36 cellular contexts compared by ENCODE assay signal in the genomic region with DNA sequence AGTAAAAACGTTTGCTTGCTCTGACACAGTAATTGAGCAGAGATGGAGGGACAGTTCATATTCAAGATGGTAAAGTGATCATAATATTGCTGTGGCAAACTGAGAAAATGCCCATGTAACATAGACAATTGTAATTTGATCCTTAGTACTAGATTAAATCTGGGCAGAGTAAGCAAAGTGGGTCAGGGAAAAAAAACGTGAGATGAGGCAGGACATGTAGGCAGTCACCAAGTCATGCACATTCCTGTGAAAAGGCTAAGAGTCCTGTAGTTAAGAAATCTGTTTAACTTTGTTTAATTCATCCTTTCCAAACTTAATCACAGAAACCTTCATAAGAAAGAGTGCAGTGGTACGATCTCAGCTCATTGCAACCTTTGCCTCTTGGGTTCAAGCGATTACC. TPM values are rescaled to one million over a fixed set of nuclear protein-coding genes. Genes with fewer than 3 reads are reported as not detected.
DNase-seq lines count a peak whose midpoint lies in the region; ATAC-seq, FAIRE-seq and TF ChIP-seq lines count a peak whose summit lies in the region.
"Had no signal": no experiment of that assay in that cellular context is flagged by ENCODE, and none has a peak within 500 bp of the region (broad histone marks: within the 10 kb centered on the region; RNA-seq: fewer than 3 reads in every experiment).

No MANE protein-coding gene starts in this region.

- FAIRE-seq in GM19239 (lab: Jason Lieb, UNC) (peak; percentile 57), astrocyte (lab: Jason Lieb, UNC) (peak; percentile 45)
- FAIRE-seq: frontal cortex, HepG2, keratinocyte, urothelium cell line had no signal

- H3K9me3 Mint-ChIP-seq in astrocyte (ENCODE audit: unreplicated experiment), result no peaks in the 10 kb centered on the region
- H3K9me3 Mint-ChIP-seq in activated CD4-positive, alpha-beta T cell treated with anti-CD3 and anti-CD28 coated beads, Interleukin-2, amount 10 ng/mL, durations not matched to agents 7 days and 5 days, result no peaks in the 10 kb centered on the region
- H3K9me3 Mint-ChIP-seq: activated naive CD4-positive, alpha-beta T cell treated with anti-CD3 and anti-CD28 coated beads, Interleukin-2, amount 50 U/mL, for 72 hours; CD8-positive, alpha-beta memory T cell; dendritic cell treated with granulocyte-macrophage colony-stimulating factor and Interleukin-4, amounts not matched to agents 40 ng/mL and 50 ng/mL, for 4 days had no signal

- DNase-seq in AG10803 (ENCODE audit: low read depth) (peak; percentile 29), GM19239 (ENCODE audit: insufficient read length, low spot score) (no peak), astrocyte (ENCODE audit: low read depth) (no peak), aorta (no peak), PC-3 (no peak), LoVo (ENCODE audit: low spot score) (no peak)
- no peak for DNase-seq in activated CD4-positive, alpha-beta T cell treated with anti-CD3 and anti-CD28 coated beads, Interleukin-2, amount 10 ng/mL, durations not matched to agents 7 days and 5 days
- DNase-seq: activated CD4-positive, alpha-beta T cell treated with anti-CD3 and anti-CD28 coated beads for 48 hours; activated CD8-positive, alpha-beta memory T cell treated with anti-CD3 and anti-CD28 coated beads for 24 hours; activated T-cell treated with anti-CD3 and anti-CD28 coated beads for 4 hours; anterior cingulate cortex; BE2C; CD8-positive, alpha-beta memory T cell; DMS 273 treated with DMSO at 0.1 percent for 48 hours; endodermal cell; heart right ventricle; naive thymus-derived CD8-positive, alpha-beta T cell; NCI-H1048; NCI-H1694 treated with DMSO at 0.1 percent for 48 hours; NCI-H510A treated with DMSO at 0.1 percent for 48 hours; stimulated activated naive CD4-positive, alpha-beta T cell treated with Interleukin-2 at 50 U/mL for 16 hours; T-cell had no signal

- H3K79me2 ChIP-seq in astrocyte (ENCODE audit: insufficient read depth, low read length) (peaks cover 94% of the 10 kb centered on the region), parathyroid adenoma (peaks cover 21% of the 10 kb centered on the region), PC-3 (ENCODE audit: low read length) (peaks cover 99% of the 10 kb centered on the region)

- H3K36me3 ChIP-seq in astrocyte (ENCODE audit: insufficient read depth, low read length) (no peaks in the 10 kb centered on the region), parathyroid adenoma (ENCODE audit: control insufficient read depth, insufficient read depth, low read length) (no peaks in the 10 kb centered on the region), aorta (ENCODE audit: control insufficient read depth in 1 of 2, insufficient read depth in 2 of 2, low read length in 1 of 2) (no peaks in the 10 kb centered on the region), PC-3 (ENCODE audit: low read depth, low read length) (peaks cover 4% of the 10 kb centered on the region; the same call in 1 of the 2 replicates)
- H3K36me3 ChIP-seq: heart right ventricle, SJSA1 had no signal

- H4K20me1 ChIP-seq in astrocyte (ENCODE audit: insufficient read depth, low read length) (peaks cover 77% of the 10 kb centered on the region), PC-3 (ENCODE audit: low read length) (peaks cover 35% of the 10 kb centered on the region)

- CTCF ChIA-PET in PC-3 (lab: Charles Lee), result no interaction called here
- CTCF ChIA-PET in activated CD4-positive, alpha-beta T cell treated with anti-CD3 and anti-CD28 coated beads, Interleukin-2, amount 10 ng/mL, durations not matched to agents 7 days and 5 days (lab: Charles Lee), result interaction anchor here (0.7 kb wide), 1 partner anchor 15 kb away, joined by 4 read pairs; no protein-coding TSS in a partner anchor

- H3K9me3 ChIP-seq in astrocyte (ENCODE audit: insufficient read depth, low read depth, low read length) (no peaks in the 10 kb centered on the region), parathyroid adenoma (ENCODE audit: control insufficient read depth, low read length) (no peaks in the 10 kb centered on the region), aorta (ENCODE audit: control insufficient read depth, low read length) (no peaks in the 10 kb centered on the region), PC-3 (ENCODE audit: low read length) (no peaks in the 10 kb centered on the region)
- H3K9me3 ChIP-seq: BE2C, SJSA1 had no signal

- no peak overlapping the region for H3K27ac Mint-ChIP-seq in astrocyte (ENCODE audit: unreplicated experiment)
- H3K27ac Mint-ChIP-seq in activated CD4-positive, alpha-beta T cell treated with anti-CD3 and anti-CD28 coated beads, Interleukin-2, amount 10 ng/mL, durations not matched to agents 7 days and 5 days, result no peak overlapping the region
- H3K27ac Mint-ChIP-seq: activated naive CD4-positive, alpha-beta T cell treated with anti-CD3 and anti-CD28 coated beads, Interleukin-2, amount 50 U/mL, for 72 hours; CD8-positive, alpha-beta memory T cell; dendritic cell treated with granulocyte-macrophage colony-stimulating factor and Interleukin-4, amounts not matched to agents 40 ng/mL and 50 ng/mL, for 4 days; endodermal cell; naive thymus-derived CD8-positive, alpha-beta T cell; T-cell had no signal

- peaks cover 38% of the 10 kb centered on the region for H3K4me1 Mint-ChIP-seq in astrocyte (ENCODE audit: low read depth, unreplicated experiment)
- peaks cover 12% of the 10 kb centered on the region for H3K4me1 Mint-ChIP-seq in activated CD4-positive, alpha-beta T cell treated with anti-CD3 and anti-CD28 coated beads, Interleukin-2, amount 10 ng/mL, durations not matched to agents 7 days and 5 days

- no peaks in the 10 kb centered on the region for H3K27me3 Mint-ChIP-seq in astrocyte (ENCODE audit: low read depth, unreplicated experiment)
- no peaks in the 10 kb centered on the region for H3K27me3 Mint-ChIP-seq in activated CD4-positive, alpha-beta T cell treated with anti-CD3 and anti-CD28 coated beads, Interleukin-2, amount 10 ng/mL, durations not matched to agents 7 days and 5 days
- H3K27me3 Mint-ChIP-seq: dendritic cell treated with granulocyte-macrophage colony-stimulating factor and Interleukin-4, amounts not matched to agents 40 ng/mL and 50 ng/mL, for 4 days; naive thymus-derived CD8-positive, alpha-beta T cell; T-cell had no signal

- 68 to 75% methylated on average over 4 of the region's 4 CpGs for WGBS in aorta, 2 donors

- H3K36me3 Mint-ChIP-seq in astrocyte (ENCODE audit: low read depth, unreplicated experiment), result no peaks in the 10 kb centered on the region
- peaks cover 13% of the 10 kb centered on the region for H3K36me3 Mint-ChIP-seq in activated CD4-positive, alpha-beta T cell treated with anti-CD3 and anti-CD28 coated beads, Interleukin-2, amount 10 ng/mL, durations not matched to agents 7 days and 5 days (ENCODE audit: low read depth)

- H3K27me3 ChIP-seq in astrocyte (ENCODE audit: insufficient read depth, low read length) (no peaks in the 10 kb centered on the region), parathyroid adenoma (ENCODE audit: control insufficient read depth, insufficient read depth, low read length) (no peaks in the 10 kb centered on the region), aorta (ENCODE audit: control insufficient read depth in 1 of 2, insufficient read depth in 2 of 2, low read length in 1 of 2) (no peaks in the 10 kb centered on the region), PC-3 (ENCODE audit: low read length) (no peaks in the 10 kb centered on the region)
- H3K27me3 ChIP-seq: BE2C, heart right ventricle, SJSA1 had no signal

- ATAC-seq in aorta (ENCODE audit: low FRiP score) (no peak), PC-3 (no peak)
- ATAC-seq: activated naive CD4-positive, alpha-beta T cell treated with anti-CD3 and anti-CD28 coated beads, Interleukin-2, amount 50 U/mL, for 72 hours; esophagus mucosa; heart right ventricle; naive thymus-derived CD8-positive, alpha-beta T cell; T-cell had no signal

- H3K4me2 ChIP-seq in astrocyte (ENCODE audit: low read length), result no peak overlapping the region
- H3K4me2 ChIP-seq in parathyroid adenoma (ENCODE audit: low read length), result peak overlapping the region; percentile 64
- H3K4me2 ChIP-seq in PC-3 (ENCODE audit: low read length), result no peak overlapping the region

- POLR2A ChIA-PET in PC-3 (lab: Charles Lee; ENCODE audit: unreplicated experiment), result no interaction called here
- POLR2A ChIA-PET in activated CD4-positive, alpha-beta T cell treated with anti-CD3 and anti-CD28 coated beads, Interleukin-2, amount 10 ng/mL, durations not matched to agents 7 days and 5 days (lab: Charles Lee), result no interaction called here

- H3K9me2 ChIP-seq in PC-3 (replicated peaks; ENCODE audit: low read length), result no peaks in the 10 kb centered on the region

- no peak overlapping the region for H2AFZ ChIP-seq in astrocyte (ENCODE audit: low read depth, low read length)
- no peak overlapping the region for H2AFZ ChIP-seq in parathyroid adenoma
- no peak overlapping the region for H2AFZ ChIP-seq in PC-3 (ENCODE audit: low read length)

- no peaks in the 10 kb centered on the region for H3F3A ChIP-seq in PC-3 (ENCODE audit: low read length, unreplicated experiment)

- peaks cover 19% of the 10 kb centered on the region for H3K4me1 ChIP-seq in astrocyte (ENCODE audit: insufficient read depth, low read length)
- peaks cover 31% of the 10 kb centered on the region for H3K4me1 ChIP-seq in parathyroid adenoma
- H3K4me1 ChIP-seq in aorta (ENCODE audit: control insufficient read depth in 1 of 2, insufficient read depth in 2 of 2, low read length in 2 of 2), result peaks cover 0 to 5% of the 10 kb centered on the region in 2 donors
- peaks cover 19% of the 10 kb centered on the region for H3K4me1 ChIP-seq in PC-3 (ENCODE audit: insufficient read depth, low read length)

- no peak overlapping the region for H3K4me3 Mint-ChIP-seq in astrocyte (ENCODE audit: unreplicated experiment)
- H3K4me3 Mint-ChIP-seq in activated CD4-positive, alpha-beta T cell treated with anti-CD3 and anti-CD28 coated beads, Interleukin-2, amount 10 ng/mL, durations not matched to agents 7 days and 5 days, result no peak overlapping the region
- H3K4me3 Mint-ChIP-seq: CD8-positive, alpha-beta memory T cell; dendritic cell treated with granulocyte-macrophage colony-stimulating factor and Interleukin-4, amounts not matched to agents 40 ng/mL and 50 ng/mL, for 4 days; endodermal cell; naive thymus-derived CD8-positive, alpha-beta T cell; T-cell had no signal

- no peak overlapping the region for H3K4me3 ChIP-seq in AG10803 (ENCODE audit: low read length)
- H3K4me3 ChIP-seq in astrocyte (ENCODE audit: insufficient read depth, low read depth, low read length), result no peak overlapping the region
- H3K4me3 ChIP-seq in parathyroid adenoma (ENCODE audit: low read depth, low read length), result peak overlapping the region; percentile 37
- no peak overlapping the region for H3K4me3 ChIP-seq in aorta (ENCODE audit: low read length in 2 of 2)
- H3K4me3 ChIP-seq in PC-3 (ENCODE audit: low read length), result no peak overlapping the region
- H3K4me3 ChIP-seq: heart right ventricle, SJSA1 had no signal

- H3K27ac ChIP-seq in astrocyte (ENCODE audit: low read depth, low read length), result no peak overlapping the region
- peak overlapping the region; percentile 25 for H3K27ac ChIP-seq in parathyroid adenoma
- no peak overlapping the region for H3K27ac ChIP-seq in aorta (ENCODE audit: low read depth in 1 of 2, low read length in 2 of 2)
- no peak overlapping the region for H3K27ac ChIP-seq in PC-3 (ENCODE audit: low read length)
- H3K27ac ChIP-seq: heart right ventricle, RWPE1 had no signal

- BruUV-seq in PC-3 (replicated peaks; lab: Mats Ljungman, UMichigan), result no TSS peak

- H3K9ac ChIP-seq in astrocyte (ENCODE audit: low read length), result no peak overlapping the region
- no peak overlapping the region for H3K9ac ChIP-seq in parathyroid adenoma
- no peak overlapping the region for H3K9ac ChIP-seq in PC-3 (ENCODE audit: low read length)

- no peak for TF ChIP-seq CTCF in AG10803 (conservative IDR thresholded peaks at IDR 0.05; ENCODE audit: low read length)
- no peak for TF ChIP-seq CTCF in astrocyte (IDR thresholded peaks at IDR 0.05; ENCODE audit: insufficient read depth, low read depth, low read length)
- TF ChIP-seq CTCF in parathyroid adenoma (IDR thresholded peaks at IDR 0.05), result no peak
- no peak for TF ChIP-seq CTCF in PC-3 (conservative IDR thresholded peaks at IDR 0.05; ENCODE audit: low read depth, low read length)

- intact Hi-C loops in aorta (cut with DNase I) (no loop called here), PC-3 (cut with micrococcal nuclease) (no loop called here)

RNA-seq across cellular contexts. Expression of a gene that starts 16.1 kb away (rescaled TPM):
- total RNA-seq in astrocyte (48.1 and 53.2 TPM in 2 replicates), aorta (10 to 100 TPM; 39.6 to 51.2 TPM), PC-3 (2014; rRNA removed) (23.2 and 29.8 TPM in 2 replicates)
- polyA plus RNA-seq in aorta, result 1 to 10 TPM; 7.4 to 8.5 TPM
- total RNA-seq in activated CD4-positive, alpha-beta T cell treated with anti-CD3 and anti-CD28 coated beads, Interleukin-2, amount 10 ng/mL, durations not matched to agents 7 days and 5 days, result 10 to 100 TPM; 14.1 to 15.6 TPM

RNA-seq across cellular contexts. Expression of a gene that starts 30.3 kb away (rescaled TPM):
- not detected in 2 replicates for total RNA-seq in astrocyte
- total RNA-seq in aorta, result not detected
- polyA plus RNA-seq in aorta, result not detected
- not detected in 2 replicates for total RNA-seq in PC-3 (2014; rRNA removed)
- total RNA-seq in activated CD4-positive, alpha-beta T cell treated with anti-CD3 and anti-CD28 coated beads, Interleukin-2, amount 10 ng/mL, durations not matched to agents 7 days and 5 days, result not detected
- total RNA-seq: A673; activated naive CD4-positive, alpha-beta T cell treated with anti-CD3 and anti-CD28 coated beads, Interleukin-2, amount 50 U/mL, for 72 hours; CD8-positive, alpha-beta memory T cell; endodermal cell; esophagus mucosa; frontal cortex; HepG2; lower leg skin; mononuclear cell; naive thymus-derived CD8-positive, alpha-beta T cell; SJSA1; T-cell; temporal lobe had no signal
- polyA plus RNA-seq: CD8-positive, alpha-beta memory T cell; heart right ventricle; HepG2; keratinocyte; naive thymus-derived CD8-positive, alpha-beta T cell had no signal
